19 cellular contexts compared by ENCODE assay signal in genomic region chr17:72287586-72287985, GRCh38.
DNase-seq lines count a peak whose midpoint lies in the region; ATAC-seq, FAIRE-seq and TF ChIP-seq lines count a peak whose summit lies in the region.
"Had no signal": no experiment of that assay in that cellular context is flagged by ENCODE, and none has a peak within 500 bp of the region (broad histone marks: within the 10 kb centered on the region; RNA-seq: fewer than 3 reads in every experiment).

No MANE protein-coding gene starts in this region.

- TF ChIP-seq RAD21 in HepG2 (CRISPR knock-in tag; IDR thresholded peaks at IDR 0.05): no peak

- H2AFZ ChIP-seq in GM23248 (no peak overlapping the region), HepG2 (ENCODE audit: low read length) (no peak overlapping the region)

- FAIRE-seq in HepG2 (lab: Jason Lieb, UNC): no peak

- no peaks in the 10 kb centered on the region for H3K27me3 ChIP-seq in lower lobe of right lung (ENCODE audit: low read depth)
- H3K27me3 ChIP-seq in GM23248 (replicated peaks; ENCODE audit: insufficient read depth): no peaks in the 10 kb centered on the region; the same call in 1 of the 2 replicates
- peaks cover 0 to 10% of the 10 kb centered on the region in 2 experiments; a peak in 2 of 5 replicates for H3K27me3 ChIP-seq in HepG2 (ENCODE audit: control insufficient read depth in 1 of 2, insufficient read depth in 2 of 2, low read length in 2 of 2)
- H3K27me3 ChIP-seq: Peyer's patch, vagina had no signal

- H3K27ac ChIP-seq in lower lobe of right lung: no peak overlapping the region
- H3K27ac ChIP-seq in GM23248: no peak overlapping the region
- no peak overlapping the region for H3K27ac ChIP-seq in HepG2 (ENCODE audit: extremely low read length, insufficient read depth, low read length)
- H3K27ac ChIP-seq: Peyer's patch, skin epidermis, vagina had no signal

- H3K9ac ChIP-seq in GM23248 (no peak overlapping the region), HepG2 (ENCODE audit: insufficient read depth, low read depth, low read length) (no peak overlapping the region)

- ATAC-seq in lower lobe of right lung (peak in 1 of 2 donors; percentile 56), HepG2 (no peak), GM19328 (IDR thresholded peaks at IDR 0.05; ENCODE audit: unreplicated experiment) (no peak), HG03378 (IDR thresholded peaks at IDR 0.05; ENCODE audit: unreplicated experiment) (no peak)

- H3K9me2 ChIP-seq in GM23248 (ENCODE audit: insufficient read depth): no peaks in the 10 kb centered on the region

- TF ChIP-seq CTCF in lower lobe of right lung (IDR thresholded peaks at IDR 0.05) (no peak), HepG2 (CRISPR knock-in tag; IDR thresholded peaks at IDR 0.05) (no peak)

- no peak for TF ChIP-seq POLR2A in HepG2 (IDR thresholded peaks at IDR 0.05; ENCODE audit: insufficient read depth in 1 of 2, low read depth in 2 of 2, low read length in 2 of 2)

- no peaks in the 10 kb centered on the region for H4K20me1 ChIP-seq in GM23248 (ENCODE audit: insufficient read depth)
- no peaks in the 10 kb centered on the region for H4K20me1 ChIP-seq in HepG2 (ENCODE audit: insufficient read depth, low read length)

- no peak for TF ChIP-seq EP300 in HepG2 (IDR thresholded peaks at IDR 0.05; ENCODE audit: low read depth in 2 of 2, low read length in 2 of 2)
- no peak for TF ChIP-seq EP300 in HepG2 (CRISPR knock-in tag; IDR thresholded peaks at IDR 0.05; ENCODE audit: borderline replicate concordance)

- POLR2A ChIA-PET in HepG2 (lab: Yijun Ruan, JAX): no interaction called here

- H3K9me3 ChIP-seq in lower lobe of right lung (no peaks in the 10 kb centered on the region), GM23248 (ENCODE audit: low read depth) (no peaks in the 10 kb centered on the region), HepG2 (ENCODE audit: low read length) (no peaks in the 10 kb centered on the region)
- H3K9me3 ChIP-seq: Peyer's patch, vagina had no signal

- no peaks in the 10 kb centered on the region for H3K79me2 ChIP-seq in GM23248 (ENCODE audit: insufficient read depth)
- no peaks in the 10 kb centered on the region for H3K79me2 ChIP-seq in HepG2 (ENCODE audit: insufficient read depth, low read length)

- in situ Hi-C loops in GM23248 (cut with MboI): no loop called here
- in situ Hi-C loops in HepG2 (cut with HindIII; ENCODE audit: extremely low pct_ligation_motif_present, low pct_unique_long_range_greater_than_20kb): no loop called here

- CTCF ChIA-PET in HepG2 (lab: Yijun Ruan, JAX; ENCODE audit: low intra/inter-chr PET ratio, low total read pairs): no interaction called here

- intact Hi-C loops in lower lobe of right lung (cut with DNase I) (no loop called here), HepG2 (cut with micrococcal nuclease; ENCODE audit: unreplicated experiment) (no loop called here)

- H3K4me1 ChIP-seq in lower lobe of right lung (no peaks in the 10 kb centered on the region), GM23248 (ENCODE audit: insufficient read depth) (no peaks in the 10 kb centered on the region), HepG2 (ENCODE audit: insufficient read depth, low read length) (peaks cover 17% of the 10 kb centered on the region)
- H3K4me1 ChIP-seq: Peyer's patch, vagina had no signal

- DNase-seq in DMS 273 treated with DMSO at 0.1 percent for 48 hours (lab: John Stamatoyannopoulos, UW): peak; percentile 9
- peak; percentile 46 for DNase-seq in NCI-H1694 treated with DMSO at 0.1 percent for 48 hours (lab: John Stamatoyannopoulos, UW)
- DNase-seq in NCI-H774 (lab: John Stamatoyannopoulos, UW): peak; percentile 64
- DNase-seq in lower lobe of right lung: peak; percentile 53
- DNase-seq in GM23248: no peak
- no peak for DNase-seq in HepG2 (ENCODE audit: low spot score)
- DNase-seq: activated CD4-positive, alpha-beta T cell treated with anti-CD3 and anti-CD28 coated beads, Interleukin-2, amount 10 ng/mL, durations not matched to agents 24 days and 14 days; activated CD8-positive, alpha-beta memory T cell treated with anti-CD3 and anti-CD28 coated beads, Interleukin-2, amount 50 U/mL, for 48 hours; amniotic stem cell; effector memory CD4-positive, alpha-beta T cell; HCEC 1CT; MV-4-11; NCI-H82; Peyer's patch; stimulated activated CD4-positive, alpha-beta T cell treated with anti-CD3 and anti-CD28 coated beads, Interleukin-4, amount 100 ng/mL, for 1 hour had no signal

- WGBS in GM23248 (ENCODE audit: low coverage in 1 of 2, low lambda C conversion rate in 2 of 2, missing lambda C conversion rate in 2 of 2), 2 experiments: 63 to 72% methylated on average over 4 of the region's 4 CpGs
- 31% methylated on average over 3 of the region's 4 CpGs for WGBS in HepG2 (ENCODE audit: low lambda C conversion rate)

- H3K4me3 ChIP-seq in lower lobe of right lung (no peak overlapping the region), GM23248 (no peak overlapping the region), HepG2 (replicated peaks in 1 of 3; ENCODE audit: insufficient read depth in 1 of 3, low read depth in 2 of 3, low read length in 3 of 3) (no peak overlapping the region)
- H3K4me3 ChIP-seq: Peyer's patch, skin epidermis, vagina had no signal

- H3K36me3 ChIP-seq in lower lobe of right lung (no peaks in the 10 kb centered on the region), GM23248 (ENCODE audit: low read depth) (no peaks in the 10 kb centered on the region), HepG2 (replicated peaks in 1 of 2; ENCODE audit: control insufficient read depth in 1 of 2, insufficient read depth in 2 of 2, low read length in 2 of 2) (no peaks in the 10 kb centered on the region)
- H3K36me3 ChIP-seq: Peyer's patch, vagina had no signal

- BruUV-seq in HepG2 (replicated peaks; lab: Mats Ljungman, UMichigan): no TSS peak

- no peak overlapping the region for H3K4me2 ChIP-seq in GM23248 (ENCODE audit: unreplicated experiment)
- no peak overlapping the region for H3K4me2 ChIP-seq in HepG2 (ENCODE audit: low read depth, low read length)

- H3F3A ChIP-seq in GM23248 (ENCODE audit: insufficient read depth): no peaks in the 10 kb centered on the region

TF ChIP-seq in HepG2, 621 proteins besides CTCF, POLR2A, EP300 and RAD21:
- TF ChIP-seq AKAP8 (CRISPR knock-in tag; IDR thresholded peaks at IDR 0.05): no peak
- no peak for TF ChIP-seq PPARG (CRISPR knock-in tag; conservative IDR thresholded peaks at IDR 0.05)
- no peak for TF ChIP-seq ZBTB4 (CRISPR knock-in tag; IDR thresholded peaks at IDR 0.05; ENCODE audit: borderline replicate concordance)
- TF ChIP-seq ZNF567 (CRISPR knock-in tag; IDR thresholded peaks at IDR 0.05; ENCODE audit: borderline replicate concordance): no peak
- no peak for TF ChIP-seq ZNF24 (IDR thresholded peaks at IDR 0.05)
- TF ChIP-seq GLI4 (CRISPR knock-in tag; IDR thresholded peaks at IDR 0.05; ENCODE audit: borderline replicate concordance): no peak
- TF ChIP-seq TEAD3 (CRISPR knock-in tag; optimal IDR thresholded peaks at IDR 0.05; ENCODE audit: borderline replicate concordance): no peak

Comparison
In these comparisons a context has a peak if more than half of its experiments do, and no peak if none do; other contexts are left out.
1. DNase-seq: peak in DMS 273 treated with DMSO at 0.1 percent for 48 hours (single experiment), NCI-H1694 treated with DMSO at 0.1 percent for 48 hours (single experiment), NCI-H774 (single experiment) and lower lobe of right lung (single experiment); none in GM23248 (single experiment) and HepG2 (single experiment).